ENCODE assay signal across 8 cellular contexts in genomic region chr6:13574149-13574570, GRCh38. TPM values are rescaled to one million over a fixed set of nuclear protein-coding genes. Genes with fewer than 3 reads are reported as not detected.
DNase-seq lines count a peak whose midpoint lies in the region; ATAC-seq and TF ChIP-seq lines count a peak whose summit lies in the region.

No MANE protein-coding gene starts in this region.

- H3K9me3 ChIP-seq in SK-N-MC (ENCODE audit: low read depth, low read length) = peaks cover 3% of the 10 kb centered on the region; the same call in 1 of the 2 replicates
- no peaks in the 10 kb centered on the region for H3K9me3 ChIP-seq in ovary
- H3K9me3 ChIP-seq in thyroid gland = no peaks in the 10 kb centered on the region

- no peaks in the 10 kb centered on the region for H3K27me3 ChIP-seq in ovary
- H3K27me3 ChIP-seq in thyroid gland = no peaks in the 10 kb centered on the region

- TF ChIP-seq CTCF in GM10266 (IDR thresholded peaks at IDR 0.05; ENCODE audit: control insufficient read depth, insufficient read depth, low read depth, missing control alignments) = peak; percentile 45
- TF ChIP-seq CTCF in HFFc6 (IDR thresholded peaks at IDR 0.05) = peak; percentile 66
- TF ChIP-seq CTCF in ovary (IDR thresholded peaks at IDR 0.05) = peak; percentile 14 to 70 (median 70)
- TF ChIP-seq CTCF in thyroid gland (IDR thresholded peaks at IDR 0.05) = peak in 4 of 6 experiments; percentile 38 to 64 (median 52)

- H3K27ac ChIP-seq in SK-N-MC (peak overlapping the region; percentile 65), ovary (peak overlapping the region; percentile 76 to 89), thyroid gland (peak overlapping the region; percentile 97 to 98 (median 97))

- H3K4me1 ChIP-seq in ovary (ENCODE audit: insufficient read depth) (no peaks in the 10 kb centered on the region), thyroid gland (peaks cover 6 to 11% of the 10 kb centered on the region in 2 donors)

- WGBS in ovary, 3 donors = 0 to 1% (median 1%) methylated on average over 36 to 46 of the region's 46 CpGs
- WGBS in thyroid gland, 2 donors = 0 to 1% methylated on average over 1 to 35 of the region's 46 CpGs

- H3K36me3 ChIP-seq in SK-N-MC (ENCODE audit: insufficient read depth, low read length) (no peaks in the 10 kb centered on the region), ovary (no peaks in the 10 kb centered on the region), thyroid gland (no peaks in the 10 kb centered on the region)

- H3K27ac Mint-ChIP-seq in HFFc6 = peak overlapping the region; percentile 94
- peak overlapping the region; percentile 96 to 98 for H3K27ac Mint-ChIP-seq in activated naive CD4-positive, alpha-beta T cell treated with anti-CD3 and anti-CD28 coated beads, Interleukin-2, amount 50 U/mL, for 72 hours

- peak; percentile 82 to 86 for ATAC-seq in activated naive CD4-positive, alpha-beta T cell treated with anti-CD3 and anti-CD28 coated beads, Interleukin-2, amount 50 U/mL, for 72 hours

- peaks cover 2% of the 10 kb centered on the region for H3K27me3 Mint-ChIP-seq in HFFc6 (ENCODE audit: insufficient read depth)

- H3K9me3 Mint-ChIP-seq in HFFc6 = no peaks in the 10 kb centered on the region
- H3K9me3 Mint-ChIP-seq in activated naive CD4-positive, alpha-beta T cell treated with anti-CD3 and anti-CD28 coated beads, Interleukin-2, amount 50 U/mL, for 72 hours = no peaks in the 10 kb centered on the region

- peaks cover 9% of the 10 kb centered on the region; the same call in 1 of the 2 replicates for H3K36me3 Mint-ChIP-seq in HFFc6 (ENCODE audit: low read depth)
- no peaks in the 10 kb centered on the region for H3K36me3 Mint-ChIP-seq in activated naive CD4-positive, alpha-beta T cell treated with anti-CD3 and anti-CD28 coated beads, Interleukin-2, amount 50 U/mL, for 72 hours

- H3K4me3 Mint-ChIP-seq in HFFc6 = peak overlapping the region; percentile 96

- peaks cover 18% of the 10 kb centered on the region for H3K4me1 Mint-ChIP-seq in HFFc6 (ENCODE audit: low read depth)

- TF ChIP-seq EP300 in ovary (IDR thresholded peaks at IDR 0.05) = no peak

- TF ChIP-seq POLR2A in ovary (IDR thresholded peaks at IDR 0.05) = no peak
- TF ChIP-seq POLR2A in thyroid gland (IDR thresholded peaks at IDR 0.05) = peak; percentile 24 to 83

- DNase-seq in GM10266 (ENCODE audit: extremely low spot score) (peak; percentile 95), HFFc6 (peak; percentile 83), MV-4-11 (lab: John Stamatoyannopoulos, UW) (peak; percentile 86), SK-N-MC (ENCODE audit: low read depth, low spot score) (peak; percentile 62), head of caudate nucleus (peak; percentile 69 to 95 (median 90)), ovary (peak; percentile 86 to 92 (median 92)), thyroid gland (peak; percentile 95 to 96)
- DNase-seq in activated naive CD4-positive, alpha-beta T cell treated with anti-CD3 and anti-CD28 coated beads, Interleukin-2, amount 50 U/mL, for 72 hours (ENCODE audit: low spot score in 2 of 2) = peak; percentile 91 to 96

- H3K4me3 ChIP-seq in SK-N-MC = peak overlapping the region; percentile 89
- H3K4me3 ChIP-seq in ovary = peak overlapping the region; percentile 64
- H3K4me3 ChIP-seq in thyroid gland (replicated peaks in 1 of 3) = peak overlapping the region in 2 of 3 donors; percentile 71 to 85

- H3K9ac ChIP-seq in SK-N-MC (ENCODE audit: insufficient read length) = peak overlapping the region; percentile 75

- intact Hi-C loops in head of caudate nucleus (cut with DNase I) (loop anchor here (1.0 to 10.0 kb wide), 5 partner anchors 41 to 239 kb away; partner anchors contain the start of genes NOL7 and RANBP9), ovary (cut with DNase I) (loop anchor here in 1 of 4 donors (5.0 kb wide), 1 partner anchor 193 kb away; no protein-coding TSS in a partner anchor), thyroid gland (cut with DNase I) (loop anchor here (5.0 kb wide), 1 partner anchor 33 kb away; no protein-coding TSS in a partner anchor)

RNA-seq across cellular contexts. Expression of gene SIRT5, which starts 0.2 kb away (rescaled TPM):
- 1 to 10 TPM; 4.3 to 7.0 (median 6.3) TPM for total RNA-seq in HFFc6 (2021; fragmentation: NEBNext Ultra II Directional; extraction: Animal tissue kit (Norgen Biotek cat#: 25700))
- total RNA-seq in activated naive CD4-positive, alpha-beta T cell treated with anti-CD3 and anti-CD28 coated beads, Interleukin-2, amount 50 U/mL, for 72 hours = 10 to 100 TPM in 1 of 2 donors, 1 to 10 TPM in 1; 7.4 to 15.3 TPM
- total RNA-seq in ovary (10 to 100 TPM in 6 of 7 donors, 1 to 10 TPM in 1; 9.9 to 22.2 (median 13.0) TPM), thyroid gland (10 to 100 TPM; 10.5 to 20.4 (median 12.4) TPM)
- 10 to 100 TPM in 1 of 2 donors, 1 to 10 TPM in 1; 7.3 to 19.1 TPM for polyA plus RNA-seq in ovary

RNA-seq across cellular contexts. Expression of gene NOL7, which starts 41.0 kb away (rescaled TPM):
- total RNA-seq in HFFc6 (2021; fragmentation: NEBNext Ultra II Directional; extraction: Animal tissue kit (Norgen Biotek cat#: 25700)) = 10 to 100 TPM; 68.4 to 89.6 (median 84.8) TPM
- 10 to 100 TPM; 62.8 to 75.0 TPM for total RNA-seq in activated naive CD4-positive, alpha-beta T cell treated with anti-CD3 and anti-CD28 coated beads, Interleukin-2, amount 50 U/mL, for 72 hours
- 10 to 100 TPM; 49.3 to 77.7 (median 58.6) TPM for total RNA-seq in ovary
- 10 to 100 TPM; 63.6 to 67.5 TPM for polyA plus RNA-seq in ovary
- total RNA-seq in thyroid gland = 100 to 1,000 TPM in 2 of 4 donors, 10 to 100 TPM in 2; 62.9 to 133 (median 101) TPM

Comparison
In these comparisons a context has a peak if more than half of its experiments do, and no peak if none do; other contexts are left out.
1. Peak in every context shown above with its lines: DNase-seq, ATAC-seq, H3K4me3 ChIP-seq and H3K27ac ChIP-seq.